19 cellular contexts compared by ENCODE assay signal in genomic region chr2:38438133-38438532, GRCh38.
"Had no signal": no experiment of that assay in that cellular context is flagged by ENCODE, and none has a peak within 500 bp of the region (broad histone marks: within the 10 kb centered on the region; RNA-seq: fewer than 3 reads in every experiment).

No MANE protein-coding gene starts in this region.

- H3K27ac Mint-ChIP-seq: activated CD4-positive, alpha-beta T cell treated with anti-CD3 and anti-CD28 coated beads, Interleukin-2, amount 10 ng/mL, durations not matched to agents 7 days and 5 days; activated CD8-positive, alpha-beta T cell treated with anti-CD3 and anti-CD28 coated beads, Interleukin-2, amount 10 ng/mL, durations not matched to agents 7 days and 5 days; activated naive CD4-positive, alpha-beta T cell treated with anti-CD3 and anti-CD28 coated beads, Interleukin-2, amount 10 ng/mL, durations not matched to agents 7 days and 5 days; activated T-cell treated with anti-CD3 and anti-CD28 coated beads, Interleukin-2, amount 50 U/mL, for 24 hours; neural progenitor cell; stimulated activated memory B cell treated with anti-CD40 and anti-IgM and Interleukin-4, amounts not matched to agents 10 μg/mL and 1 μg/mL and 100 μg/mL, for 72 hours; T-cell had no signal

- H3K27ac ChIP-seq: adrenal gland, neural progenitor cell, prostate gland, tibial nerve, uterus had no signal

- ATAC-seq: activated CD8-positive, alpha-beta T cell treated with anti-CD3 and anti-CD28 coated beads, Interleukin-2, amount 10 ng/mL, durations not matched to agents 7 days and 5 days; right cardiac atrium; SK-N-SH treated with all-trans-retinoic acid at 6 μM for 48 hours; T-cell had no signal

- DNase-seq: activated CD4-positive, alpha-beta T cell treated with anti-CD3 and anti-CD28 coated beads, Interleukin-2, amount 10 ng/mL, durations not matched to agents 7 days and 5 days; activated CD8-positive, alpha-beta T cell treated with anti-CD3 and anti-CD28 coated beads, Interleukin-2, amount 10 ng/mL, durations not matched to agents 7 days and 5 days; activated effector memory CD4-positive, alpha-beta T cell treated with Interleukin-2 at 50 U/mL for 16 hours; activated naive CD4-positive, alpha-beta T cell treated with anti-CD3 and anti-CD28 coated beads, Interleukin-2, amount 10 ng/mL, durations not matched to agents 7 days and 5 days; activated T-cell treated with anti-CD3 and anti-CD28 coated beads, Interleukin-2, amount 50 U/mL, for 24 hours; adrenal gland; effector CD4-positive, alpha-beta T cell; mesendoderm; right cardiac atrium; stimulated activated CD4-positive, alpha-beta T cell treated with anti-CD3 and anti-CD28 coated beads, Interleukin-4, amount 100 ng/mL, for 4 hours; T-cell; T1000; uterus had no signal

- H3K36me3 Mint-ChIP-seq: activated naive CD4-positive, alpha-beta T cell treated with anti-CD3 and anti-CD28 coated beads, Interleukin-2, amount 10 ng/mL, durations not matched to agents 7 days and 5 days; neural progenitor cell; stimulated activated memory B cell treated with anti-CD40 and anti-IgM and Interleukin-4, amounts not matched to agents 10 μg/mL and 1 μg/mL and 100 μg/mL, for 72 hours; T-cell had no signal

- H3K4me3 ChIP-seq: adrenal gland, neural progenitor cell, prostate gland, smooth muscle cell, tibial nerve, uterus had no signal

- H3K9me3 ChIP-seq: adrenal gland, prostate gland, tibial nerve, uterus had no signal

- H3K27me3 ChIP-seq: adrenal gland, tibial nerve, uterus had no signal

- H3K9me3 Mint-ChIP-seq: activated CD4-positive, alpha-beta T cell treated with anti-CD3 and anti-CD28 coated beads, Interleukin-2, amount 10 ng/mL, durations not matched to agents 7 days and 5 days; activated naive CD4-positive, alpha-beta T cell treated with anti-CD3 and anti-CD28 coated beads, Interleukin-2, amount 10 ng/mL, durations not matched to agents 7 days and 5 days; activated T-cell treated with anti-CD3 and anti-CD28 coated beads, Interleukin-2, amount 50 U/mL, for 24 hours; stimulated activated memory B cell treated with anti-CD40 and anti-IgM and Interleukin-4, amounts not matched to agents 10 μg/mL and 1 μg/mL and 100 μg/mL, for 72 hours; T-cell had no signal

- H3K9ac ChIP-seq: neural progenitor cell had no signal

- H3K4me1 Mint-ChIP-seq: activated naive CD4-positive, alpha-beta T cell treated with anti-CD3 and anti-CD28 coated beads, Interleukin-2, amount 10 ng/mL, durations not matched to agents 7 days and 5 days; stimulated activated memory B cell treated with anti-CD40 and anti-IgM and Interleukin-4, amounts not matched to agents 10 μg/mL and 1 μg/mL and 100 μg/mL, for 72 hours had no signal

- H3K4me1 ChIP-seq: uterus had no signal

- H3K36me3 ChIP-seq: adrenal gland, neural progenitor cell, prostate gland, tibial nerve, uterus had no signal

- H3K4me3 Mint-ChIP-seq: activated CD4-positive, alpha-beta T cell treated with anti-CD3 and anti-CD28 coated beads, Interleukin-2, amount 10 ng/mL, durations not matched to agents 7 days and 5 days; activated CD8-positive, alpha-beta T cell treated with anti-CD3 and anti-CD28 coated beads, Interleukin-2, amount 10 ng/mL, durations not matched to agents 7 days and 5 days; activated naive CD4-positive, alpha-beta T cell treated with anti-CD3 and anti-CD28 coated beads, Interleukin-2, amount 10 ng/mL, durations not matched to agents 7 days and 5 days; activated T-cell treated with anti-CD3 and anti-CD28 coated beads, Interleukin-2, amount 50 U/mL, for 24 hours; neural progenitor cell; stimulated activated memory B cell treated with anti-CD40 and anti-IgM and Interleukin-4, amounts not matched to agents 10 μg/mL and 1 μg/mL and 100 μg/mL, for 72 hours; T-cell had no signal

- H3K4me2 ChIP-seq: neural progenitor cell, smooth muscle cell had no signal

- H2AFZ ChIP-seq: neural progenitor cell had no signal
